Comparison of ENCODE assay signal across 1 cellular context in genomic region chr1:248810727-248811513, GRCh38.
TF ChIP-seq lines count a peak whose summit lies in the region.

No MANE protein-coding gene starts in this region.

TF ChIP-seq in IMR-90, 13 proteins besides CTCF, POLR2A, EP300 and RAD21 (continued from another document):
- no peak for TF ChIP-seq ELK1 (IDR thresholded peaks at IDR 0.05; ENCODE audit: borderline replicate concordance, low read depth, low read length)
